19 cellular contexts compared by ENCODE assay signal in the genomic region with DNA sequence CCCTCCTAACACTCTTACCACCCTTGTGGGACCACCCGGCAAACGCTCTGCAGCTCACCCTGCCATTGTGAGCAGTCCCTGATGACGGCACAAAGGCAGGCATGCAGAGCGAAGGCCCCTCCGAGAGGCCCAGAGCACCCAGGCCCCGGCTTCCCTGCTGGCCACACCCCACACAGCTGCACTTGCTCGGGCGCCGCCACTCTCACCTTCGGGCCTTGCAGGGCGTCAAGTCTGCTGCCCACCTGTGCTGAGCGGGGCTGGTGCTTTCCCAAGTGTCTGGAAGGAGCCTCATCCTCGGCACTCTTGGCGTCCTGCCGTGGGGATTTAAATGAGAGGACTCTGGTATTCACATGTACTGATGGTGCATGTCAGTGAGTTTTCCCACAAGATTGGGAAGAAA. TPM values are rescaled to one million over a fixed set of nuclear protein-coding genes. Genes with fewer than 3 reads are reported as not detected.
DNase-seq lines count a peak whose midpoint lies in the region.
"Had no signal": no experiment of that assay in that cellular context is flagged by ENCODE, and none has a peak within 500 bp of the region (broad histone marks: within the 10 kb centered on the region; RNA-seq: fewer than 3 reads in every experiment).

No MANE protein-coding gene starts in this region.

- H3K4me2 ChIP-seq in neuronal stem cell (ENCODE audit: insufficient read depth, low read length, poor library complexity, severe bottlenecking) (no peak overlapping the region), Karpas-422 (ENCODE audit: low read depth, low read length, poor library complexity, severe bottlenecking) (no peak overlapping the region)
- H3K4me2 ChIP-seq: A549 had no signal

- H2AFZ ChIP-seq in neuronal stem cell (ENCODE audit: low read length) (no peak overlapping the region), Karpas-422 (ENCODE audit: low read length) (no peak overlapping the region)

- no peaks in the 10 kb centered on the region for H3K9me2 ChIP-seq in Karpas-422 (replicated peaks; ENCODE audit: insufficient read depth, low read length)

- peaks cover 63% of the 10 kb centered on the region for H3K4me1 ChIP-seq in CD8-positive, alpha-beta memory T cell (ENCODE audit: insufficient read depth, low read length)
- H3K4me1 ChIP-seq in SJCRH30 (peaks cover 8% of the 10 kb centered on the region; the same call in 1 of the 2 replicates), neuronal stem cell (ENCODE audit: control insufficient read depth in 2 of 2, insufficient read depth in 1 of 2, low read depth in 1 of 2, low read length in 2 of 2) (peaks cover 0 to 4% of the 10 kb centered on the region in 2 donors), Karpas-422 (ENCODE audit: low read length) (no peaks in the 10 kb centered on the region)
- H3K4me1 ChIP-seq: Caco-2 had no signal

- peak overlapping the region; percentile 2 for H2BK5ac ChIP-seq in neuronal stem cell (ENCODE audit: low read length)

- no peaks in the 10 kb centered on the region for H3K79me2 ChIP-seq in Karpas-422 (ENCODE audit: low read length)

- no peak overlapping the region for H3K18ac ChIP-seq in neuronal stem cell (ENCODE audit: low read length)

- peak overlapping the region; percentile 17 for H2BK15ac ChIP-seq in neuronal stem cell (ENCODE audit: low read length)

- no peak overlapping the region for H2BK12ac ChIP-seq in neuronal stem cell (ENCODE audit: low read length)

- H3K14ac ChIP-seq in neuronal stem cell (ENCODE audit: low read length) = peak overlapping the region; percentile 38

- CTCF ChIA-PET in activated naive CD4-positive, alpha-beta T cell treated with anti-CD3 and anti-CD28 coated beads, Interleukin-2, amount 10 ng/mL, durations not matched to agents 7 days and 5 days (lab: Charles Lee) = interaction anchor here (1.9 to 2.0 kb wide), 2 partner anchors 26 to 91 kb away, joined by 5 to 6 read pairs; a partner anchor contains a TSS
- CTCF ChIA-PET in CD8-positive, alpha-beta memory T cell (lab: Charles Lee) = interaction anchor here (0.9 to 2.6 kb wide), 2 partner anchors 22 to 26 kb away, joined by 3 to 16 read pairs; no protein-coding TSS in a partner anchor

- no peak for DNase-seq in activated naive CD4-positive, alpha-beta T cell treated with anti-CD3 and anti-CD28 coated beads, Interleukin-2, amount 10 ng/mL, durations not matched to agents 7 days and 5 days
- no peak for DNase-seq in activated naive CD4-positive, alpha-beta T cell (lab: John Stamatoyannopoulos, UW)
- DNase-seq in CD8-positive, alpha-beta memory T cell = no peak
- DNase-seq in SJCRH30 (peak; percentile 52 to 54), neuronal stem cell (ENCODE audit: low spot score) (no peak), Karpas-422 (no peak), T1000 (lab: John Stamatoyannopoulos, UW) (no peak), hypothalamus (lab: John Stamatoyannopoulos, UW) (no peak)
- DNase-seq: Caco-2, GOT3, MV-4-11, NCI-H187 treated with DMSO at 0.1 percent for 48 hours, NCI-H2227 treated with DMSO at 0.1 percent for 48 hours, NCI-H510A treated with DMSO at 0.1 percent for 48 hours, NCI-H774, PC-3, RPMI8226, SIG-M5 had no signal

- WGBS in neuronal stem cell (ENCODE audit: extremely low coverage in 2 of 2, insufficient read length in 2 of 2, insufficient replicate concordance in 1 of 2), 2 donors = no CpG with 5 or more reads among the region's 15 CpGs

- H3K4me3 Mint-ChIP-seq in activated naive CD4-positive, alpha-beta T cell treated with anti-CD3 and anti-CD28 coated beads, Interleukin-2, amount 10 ng/mL, durations not matched to agents 7 days and 5 days = no peak overlapping the region
- no peak overlapping the region for H3K4me3 Mint-ChIP-seq in CD8-positive, alpha-beta memory T cell

- H3K36me3 ChIP-seq in CD8-positive, alpha-beta memory T cell (ENCODE audit: insufficient read depth, low read length) = no peaks in the 10 kb centered on the region
- H3K36me3 ChIP-seq in SJCRH30 = no peaks in the 10 kb centered on the region
- peaks cover 10 to 25% of the 10 kb centered on the region in 2 donors for H3K36me3 ChIP-seq in neuronal stem cell (replicated peaks in 1 of 2; ENCODE audit: control insufficient read depth in 2 of 2, insufficient read depth in 2 of 2, low read length in 2 of 2)
- H3K36me3 ChIP-seq in Karpas-422 (ENCODE audit: insufficient read depth, low read length) = no peaks in the 10 kb centered on the region

- no peaks in the 10 kb centered on the region for H3K27me3 Mint-ChIP-seq in activated naive CD4-positive, alpha-beta T cell treated with anti-CD3 and anti-CD28 coated beads, Interleukin-2, amount 10 ng/mL, durations not matched to agents 7 days and 5 days
- H3K27me3 Mint-ChIP-seq in CD8-positive, alpha-beta memory T cell = peaks cover 0 to 1% of the 10 kb centered on the region in 2 donors

- no peak overlapping the region for H3K4ac ChIP-seq in neuronal stem cell (ENCODE audit: low read length)

- no peak overlapping the region for H4K8ac ChIP-seq in neuronal stem cell (ENCODE audit: low read depth, low read length)

- peak overlapping the region; percentile 31 for H3K23ac ChIP-seq in neuronal stem cell (ENCODE audit: low read depth, low read length, poor library complexity)

- H3K36me3 Mint-ChIP-seq in activated naive CD4-positive, alpha-beta T cell treated with anti-CD3 and anti-CD28 coated beads, Interleukin-2, amount 10 ng/mL, durations not matched to agents 7 days and 5 days = peaks cover 11% of the 10 kb centered on the region
- H3K36me3 Mint-ChIP-seq in CD8-positive, alpha-beta memory T cell = peaks cover 0 to 5% (median 1%) of the 10 kb centered on the region in 3 donors

- H4K20me1 ChIP-seq in Karpas-422 (ENCODE audit: insufficient read depth, low read depth, low read length) = no peaks in the 10 kb centered on the region

- H3K79me1 ChIP-seq in neuronal stem cell (ENCODE audit: low read depth, low read length) = peaks cover 2% of the 10 kb centered on the region

- H3K4me3 ChIP-seq in CD8-positive, alpha-beta memory T cell (ENCODE audit: low read length) = no peak overlapping the region
- H3K4me3 ChIP-seq in SJCRH30 (peak overlapping the region; percentile 26), neuronal stem cell (ENCODE audit: low read length in 2 of 2) (no peak overlapping the region), Karpas-422 (ENCODE audit: low read length) (no peak overlapping the region)
- H3K4me3 ChIP-seq: A549 had no signal

- H3K9me3 ChIP-seq in CD8-positive, alpha-beta memory T cell (ENCODE audit: low read length) = no peaks in the 10 kb centered on the region
- no peaks in the 10 kb centered on the region for H3K9me3 ChIP-seq in SJCRH30 (replicated peaks)
- H3K9me3 ChIP-seq in neuronal stem cell (replicated peaks in 1 of 2; ENCODE audit: control insufficient read depth in 2 of 2, insufficient read depth in 1 of 2, low read depth in 1 of 2, low read length in 2 of 2) = peaks cover 0 to 2% of the 10 kb centered on the region in 2 donors
- no peaks in the 10 kb centered on the region for H3K9me3 ChIP-seq in Karpas-422 (ENCODE audit: low read length)
- H3K9me3 ChIP-seq: A549, Caco-2 had no signal

- POLR2A ChIA-PET in CD8-positive, alpha-beta memory T cell (lab: Charles Lee) = no interaction called here

- H3K4me1 Mint-ChIP-seq in activated naive CD4-positive, alpha-beta T cell treated with anti-CD3 and anti-CD28 coated beads, Interleukin-2, amount 10 ng/mL, durations not matched to agents 7 days and 5 days = peaks cover 59% of the 10 kb centered on the region
- H3K4me1 Mint-ChIP-seq in CD8-positive, alpha-beta memory T cell = peaks cover 32 to 51% (median 45%) of the 10 kb centered on the region in 3 donors

- no peaks in the 10 kb centered on the region for H3K27me3 ChIP-seq in CD8-positive, alpha-beta memory T cell (ENCODE audit: insufficient read depth, low read length, poor library complexity, severe bottlenecking)
- no peaks in the 10 kb centered on the region for H3K27me3 ChIP-seq in SJCRH30
- H3K27me3 ChIP-seq in neuronal stem cell (ENCODE audit: control insufficient read depth in 3 of 3, insufficient read depth in 3 of 3, low read depth in 1 of 3, low read length in 3 of 3) = no peaks in the 10 kb centered on the region
- H3K27me3 ChIP-seq in Karpas-422 (ENCODE audit: low read length) = no peaks in the 10 kb centered on the region

- no peak overlapping the region for H4K91ac ChIP-seq in neuronal stem cell (ENCODE audit: low read depth, low read length, poor library complexity)

- peak overlapping the region; percentile 7 for H3K27ac ChIP-seq in CD8-positive, alpha-beta memory T cell (ENCODE audit: low read depth, low read length)
- H3K27ac ChIP-seq in SJCRH30 (no peak overlapping the region), neuronal stem cell (replicated peaks; ENCODE audit: low read length) (no peak overlapping the region), Karpas-422 (ENCODE audit: low read length) (no peak overlapping the region)
- H3K27ac ChIP-seq: A549 had no signal

- H3K9ac ChIP-seq in neuronal stem cell (ENCODE audit: low read depth, low read length, poor library complexity) (peak overlapping the region; percentile 60), Karpas-422 (ENCODE audit: low read length) (no peak overlapping the region)

- H3K27ac Mint-ChIP-seq in activated naive CD4-positive, alpha-beta T cell treated with anti-CD3 and anti-CD28 coated beads, Interleukin-2, amount 10 ng/mL, durations not matched to agents 7 days and 5 days = peak overlapping the region; percentile 100
- H3K27ac Mint-ChIP-seq in CD8-positive, alpha-beta memory T cell = peak overlapping the region; percentile 87 to 98 (median 97)

- no peak overlapping the region for H2BK120ac ChIP-seq in neuronal stem cell (ENCODE audit: low read depth, low read length)

- no peaks in the 10 kb centered on the region for H3K9me3 Mint-ChIP-seq in activated naive CD4-positive, alpha-beta T cell treated with anti-CD3 and anti-CD28 coated beads, Interleukin-2, amount 10 ng/mL, durations not matched to agents 7 days and 5 days
- H3K9me3 Mint-ChIP-seq in CD8-positive, alpha-beta memory T cell = no peaks in the 10 kb centered on the region

- H2AK5ac ChIP-seq in neuronal stem cell (ENCODE audit: low read depth, low read length) = peak overlapping the region; percentile 56

RNA-seq across cellular contexts. Expression of a gene that starts 30.3 kb away (rescaled TPM):
- 100 to 1,000 TPM; 251 to 259 TPM for total RNA-seq in CD8-positive, alpha-beta memory T cell
- polyA plus RNA-seq in CD8-positive, alpha-beta memory T cell = 2.7 TPM
- 141 and 151 TPM in 2 replicates for total RNA-seq in SJCRH30 (2014; rRNA removed; shearing (Covaris generic))
- polyA plus RNA-seq in neuronal stem cell (2013, experiment 1 of 2) = 128 TPM
- 131 TPM for polyA plus RNA-seq in neuronal stem cell (2013, experiment 2 of 2)
- total RNA-seq in Karpas-422 (2014; rRNA removed; shearing (Covaris generic); ENCODE audit: low replicate concordance) = 94.1 and 197 TPM in 2 replicates

Comparison
In these comparisons a context has a peak if more than half of its experiments do, and no peak if none do; other contexts are left out.
1. DNase-seq: peak in SJCRH30 (2 of 2); none in activated naive CD4-positive, alpha-beta T cell treated with anti-CD3 and anti-CD28 coated beads, Interleukin-2, amount 10 ng/mL, durations not matched to agents 7 days and 5 days (single experiment), activated naive CD4-positive, alpha-beta T cell (0 of 4), CD8-positive, alpha-beta memory T cell (0 of 5), neuronal stem cell (single experiment), Karpas-422 (single experiment), T1000 (single experiment) and hypothalamus (0 of 51).